ENCODE assay signal across 2 cellular contexts in genomic region chr22:36213596-36213995, GRCh38.
TF ChIP-seq lines count a peak whose summit lies in the region.

No MANE protein-coding gene starts in this region.

TF ChIP-seq in GM12891, 5 proteins besides CTCF, POLR2A, EP300 and RAD21:
- no peak for TF ChIP-seq PAX5 (IDR thresholded peaks at IDR 0.05; ENCODE audit: insufficient read depth, low read length, severe bottlenecking)
- TF ChIP-seq POU2F2 (IDR thresholded peaks at IDR 0.05; ENCODE audit: low read depth, low read length), result peak; percentile 88; the same call in 1 of the 2 replicates

TF ChIP-seq in H1, 55 proteins besides CTCF, POLR2A, EP300 and RAD21:
- TF ChIP-seq CBX8 (IDR thresholded peaks at IDR 0.05; ENCODE audit: borderline replicate concordance, low read depth, low read length) (no peak), ATF2 (IDR thresholded peaks at IDR 0.05; ENCODE audit: low read length) (no peak), ATF3 (IDR thresholded peaks at IDR 0.05; ENCODE audit: insufficient read depth, low read depth, low read length) (no peak), GABPA (IDR thresholded peaks at IDR 0.05; ENCODE audit: borderline replicate concordance, insufficient read depth, low read length) (no peak)
